Comparison of ENCODE assay signal across 21 cellular contexts in the genomic region with DNA sequence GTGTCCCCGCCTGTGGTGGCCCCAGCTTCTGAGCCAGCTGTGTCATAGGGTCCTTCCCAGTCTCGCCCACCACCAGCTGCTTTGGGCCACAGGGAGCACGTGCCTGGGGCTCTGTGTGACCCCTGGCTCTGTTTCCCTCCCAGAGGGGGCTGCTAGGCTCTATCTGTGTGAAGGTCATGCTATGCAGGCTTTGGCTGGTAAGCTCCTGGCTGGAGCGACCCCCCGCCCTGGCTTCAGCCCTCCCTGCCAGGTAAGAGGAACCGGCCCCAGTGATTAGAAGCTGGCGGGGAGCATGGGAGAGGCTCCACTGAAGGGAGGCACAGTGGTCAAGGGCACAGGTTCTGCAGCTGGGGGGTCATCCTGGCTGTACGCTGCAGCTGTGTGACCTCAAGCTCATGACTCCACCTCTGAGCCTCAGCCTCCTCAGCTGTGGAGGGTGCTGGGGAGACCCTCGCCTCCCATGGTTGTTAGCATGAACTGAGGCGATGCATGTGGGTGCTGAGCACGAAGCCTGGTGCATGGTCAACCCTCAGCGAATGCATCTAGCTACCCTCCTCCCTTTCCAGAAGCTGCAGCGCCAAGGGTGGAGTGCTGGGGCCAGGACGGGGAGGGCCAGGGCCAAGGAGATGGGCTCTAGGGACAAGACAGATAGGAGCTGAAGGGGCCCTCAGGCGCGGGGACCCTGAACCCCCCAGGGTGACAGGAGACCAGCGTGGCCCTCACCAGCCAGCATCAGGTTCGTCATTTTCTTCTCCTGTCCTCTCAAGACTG.
DNase-seq lines count a peak whose midpoint lies in the region; FAIRE-seq and TF ChIP-seq lines count a peak whose summit lies in the region.
"Had no signal": no experiment of that assay in that cellular context is flagged by ENCODE, and none has a peak within 500 bp of the region (broad histone marks: within the 10 kb centered on the region; RNA-seq: fewer than 3 reads in every experiment).

No MANE protein-coding gene starts in this region.

- H4K91ac ChIP-seq in H9 (ENCODE audit: insufficient read length, low read depth, low read length), result no peak overlapping the region

- H3K9me3 ChIP-seq in kidney (ENCODE audit: control insufficient read depth in 1 of 2, low read length in 2 of 2), result no peaks in the 10 kb centered on the region
- H3K9me3 ChIP-seq in H9 (ENCODE audit: control insufficient read depth, low read depth, low read length), result no peaks in the 10 kb centered on the region

- H3K4me3 ChIP-seq in kidney (ENCODE audit: low read length in 2 of 2), result no peak overlapping the region

- no peak overlapping the region for H3K4me2 ChIP-seq in H9 (ENCODE audit: insufficient read depth, insufficient read length, low read length)

- H2BK12ac ChIP-seq in H9 (ENCODE audit: insufficient read length, low read depth, low read length), result no peak overlapping the region

- H3K4me1 ChIP-seq in kidney (ENCODE audit: control insufficient read depth in 1 of 2, insufficient read depth in 1 of 2, low read depth in 1 of 2, low read length in 2 of 2), result no peaks in the 10 kb centered on the region
- H3K4me1 ChIP-seq in H9 (ENCODE audit: insufficient read depth, low read length), result no peaks in the 10 kb centered on the region

- H3K27ac ChIP-seq in kidney (ENCODE audit: low read depth in 2 of 2, low read length in 2 of 2) (no peak overlapping the region), H9 (ENCODE audit: insufficient read length, low read depth, low read length) (no peak overlapping the region)

- H3K23ac ChIP-seq in H9 (ENCODE audit: insufficient read length, low read depth, low read length), result no peak overlapping the region

- no peak overlapping the region for H3K4me3 Mint-ChIP-seq in activated CD4-positive, alpha-beta memory T cell treated with anti-CD3 and anti-CD28 coated beads, Interleukin-2, amount 10 ng/mL, durations not matched to agents 7 days and 5 days
- no peak overlapping the region for H3K4me3 Mint-ChIP-seq in activated CD4-positive, alpha-beta memory T cell treated with anti-CD3 and anti-CD28 coated beads for 36 hours
- no peak overlapping the region for H3K4me3 Mint-ChIP-seq in H9
- H3K4me3 Mint-ChIP-seq: HFFc6 had no signal

- H2AFZ ChIP-seq in H9 (ENCODE audit: low read length), result no peak overlapping the region

- H3K27ac Mint-ChIP-seq in activated CD4-positive, alpha-beta memory T cell treated with anti-CD3 and anti-CD28 coated beads, Interleukin-2, amount 10 ng/mL, durations not matched to agents 7 days and 5 days, result no peak overlapping the region
- no peak overlapping the region for H3K27ac Mint-ChIP-seq in activated CD4-positive, alpha-beta memory T cell treated with anti-CD3 and anti-CD28 coated beads for 36 hours
- peak overlapping the region in 1 of 3 experiments; percentile 68; a peak in 1 of 7 replicates for H3K27ac Mint-ChIP-seq in H9
- H3K27ac Mint-ChIP-seq: HFFc6 had no signal

- H3K18ac ChIP-seq in H9 (ENCODE audit: insufficient read length, low read depth, low read length), result no peak overlapping the region

- no peak overlapping the region for H2BK20ac ChIP-seq in H9 (ENCODE audit: low read depth, low read length, poor library complexity, severe bottlenecking)

- H4K20me1 ChIP-seq in H9 (ENCODE audit: control insufficient read depth, insufficient read depth, insufficient read length), result no peaks in the 10 kb centered on the region

- H3K9me3 Mint-ChIP-seq in activated CD4-positive, alpha-beta memory T cell treated with anti-CD3 and anti-CD28 coated beads, Interleukin-2, amount 10 ng/mL, durations not matched to agents 7 days and 5 days, result no peaks in the 10 kb centered on the region
- no peaks in the 10 kb centered on the region for H3K9me3 Mint-ChIP-seq in activated CD4-positive, alpha-beta memory T cell treated with anti-CD3 and anti-CD28 coated beads for 36 hours
- H3K9me3 Mint-ChIP-seq in H9, result no peaks in the 10 kb centered on the region; a peak in 1 of 5 replicates
- H3K9me3 Mint-ChIP-seq: HFFc6 had no signal

- H4K5ac ChIP-seq in H9 (ENCODE audit: insufficient read length, low read depth, low read length), result no peak overlapping the region

- no peaks in the 10 kb centered on the region for H3K79me1 ChIP-seq in H9 (ENCODE audit: insufficient read depth, low read depth, low read length, poor library complexity, severe bottlenecking)

- no peak overlapping the region for H3T11ph ChIP-seq in H9 (ENCODE audit: low read length)

- peaks cover 1% of the 10 kb centered on the region for H3K27me3 Mint-ChIP-seq in activated CD4-positive, alpha-beta memory T cell treated with anti-CD3 and anti-CD28 coated beads, Interleukin-2, amount 10 ng/mL, durations not matched to agents 7 days and 5 days
- H3K27me3 Mint-ChIP-seq in activated CD4-positive, alpha-beta memory T cell treated with anti-CD3 and anti-CD28 coated beads for 36 hours, result peaks cover 4% of the 10 kb centered on the region
- H3K27me3 Mint-ChIP-seq in H9 (ENCODE audit: low read depth), result peaks cover 25% of the 10 kb centered on the region

- H2BK120ac ChIP-seq in H9 (ENCODE audit: low read depth, low read length, poor library complexity, severe bottlenecking), result no peak overlapping the region

- POLR2A ChIA-PET in activated CD4-positive, alpha-beta memory T cell treated with anti-CD3 and anti-CD28 coated beads, Interleukin-2, amount 10 ng/mL, durations not matched to agents 7 days and 5 days (lab: Charles Lee), result no interaction called here
- POLR2A ChIA-PET in activated CD4-positive, alpha-beta memory T cell treated with anti-CD3 and anti-CD28 coated beads for 36 hours (lab: Charles Lee), result no interaction called here

- no peak for TF ChIP-seq CTCF in kidney (IDR thresholded peaks at IDR 0.05; ENCODE audit: borderline replicate concordance, extremely low read depth, insufficient read depth)
- TF ChIP-seq CTCF in H9 (conservative IDR thresholded peaks at IDR 0.05), result no peak

- no peak overlapping the region for H2AK5ac ChIP-seq in H9 (ENCODE audit: insufficient read length, low read length)

- DNase-seq in activated CD4-positive, alpha-beta memory T cell treated with anti-CD3 and anti-CD28 coated beads, Interleukin-2, amount 10 ng/mL, durations not matched to agents 7 days and 5 days, result peak; percentile 7
- DNase-seq in activated CD4-positive, alpha-beta memory T cell treated with anti-CD3 and anti-CD28 coated beads for 36 hours, result no peak
- DNase-seq in D341Med (ENCODE audit: low spot score), result peak; percentile 17
- DNase-seq in kidney, result peak; percentile 46
- peak; percentile 66 for DNase-seq in posterior vena cava (ENCODE audit: low spot score)
- DNase-seq in OCI-M2 (lab: John Stamatoyannopoulos, UW; ENCODE audit: unreplicated experiment), result no peak
- no peak for DNase-seq in amniotic stem cell (lab: John Stamatoyannopoulos, UW)
- no peak for DNase-seq in H9
- DNase-seq: 8988T, C1 segment of cervical spinal cord, GDM1, GOT3, HFFc6, KG1, NCI-H1436, NCI-H2029, NCI-H748 treated with DMSO at 0.1 percent for 48 hours, OCI-M1, RPMI8226 had no signal

- intact Hi-C loops in activated CD4-positive, alpha-beta memory T cell treated with anti-CD3 and anti-CD28 coated beads for 36 hours (cut with micrococcal nuclease), result no loop called here
- intact Hi-C loops in kidney (cut with DNase I), result no loop called here
- intact Hi-C loops in posterior vena cava (cut with DNase I), result no loop called here

- no peak overlapping the region for H2BK15ac ChIP-seq in H9 (ENCODE audit: low read depth, low read length)

- H3K9ac ChIP-seq in kidney (ENCODE audit: low read length in 2 of 2), result no peak overlapping the region
- H3K9ac ChIP-seq in H9 (ENCODE audit: extremely low read depth, insufficient read length, low read length), result no peak overlapping the region

- H3K79me2 ChIP-seq in H9 (ENCODE audit: insufficient read depth, low read length), result no peaks in the 10 kb centered on the region

- H4K8ac ChIP-seq in H9 (replicated peaks; ENCODE audit: insufficient read length, low read depth, low read length), result no peak overlapping the region

- no peak for FAIRE-seq in kidney (lab: Jason Lieb, UNC)
- FAIRE-seq: GM12891, HepG2 had no signal

- H3K23me2 ChIP-seq in H9 (ENCODE audit: insufficient read length, low read depth, low read length, poor library complexity, severe bottlenecking), result no peaks in the 10 kb centered on the region

- H3K36me3 Mint-ChIP-seq in activated CD4-positive, alpha-beta memory T cell treated with anti-CD3 and anti-CD28 coated beads, Interleukin-2, amount 10 ng/mL, durations not matched to agents 7 days and 5 days (ENCODE audit: low read depth), result no peaks in the 10 kb centered on the region
- H3K36me3 Mint-ChIP-seq in activated CD4-positive, alpha-beta memory T cell treated with anti-CD3 and anti-CD28 coated beads for 36 hours, result no peaks in the 10 kb centered on the region
- H3K36me3 Mint-ChIP-seq in H9 (ENCODE audit: insufficient read depth in 1 of 3, low read depth in 3 of 3), result no peaks in the 10 kb centered on the region; a peak in 2 of 7 replicates

- H3K27me3 ChIP-seq in H9 (ENCODE audit: insufficient read depth, low read length), result no peaks in the 10 kb centered on the region; the same call in 1 of the 2 replicates

- CTCF ChIA-PET in activated CD4-positive, alpha-beta memory T cell treated with anti-CD3 and anti-CD28 coated beads, Interleukin-2, amount 10 ng/mL, durations not matched to agents 7 days and 5 days (lab: Charles Lee), result no interaction called here
- CTCF ChIA-PET in activated CD4-positive, alpha-beta memory T cell treated with anti-CD3 and anti-CD28 coated beads for 36 hours (lab: Charles Lee), result no interaction called here

- no peaks in the 10 kb centered on the region for H3K4me1 Mint-ChIP-seq in activated CD4-positive, alpha-beta memory T cell treated with anti-CD3 and anti-CD28 coated beads, Interleukin-2, amount 10 ng/mL, durations not matched to agents 7 days and 5 days
- H3K4me1 Mint-ChIP-seq in activated CD4-positive, alpha-beta memory T cell treated with anti-CD3 and anti-CD28 coated beads for 36 hours (ENCODE audit: low read depth), result no peaks in the 10 kb centered on the region
- peaks cover 0 to 5% of the 10 kb centered on the region in 2 experiments; a peak in 1 of 4 replicates for H3K4me1 Mint-ChIP-seq in H9

- H3K4ac ChIP-seq in H9 (ENCODE audit: low read depth, low read length), result no peak overlapping the region

- no peaks in the 10 kb centered on the region for H3K36me3 ChIP-seq in kidney (ENCODE audit: control insufficient read depth in 1 of 2, insufficient read depth in 2 of 2, low read length in 2 of 2)

- no peak overlapping the region for H3K14ac ChIP-seq in H9 (ENCODE audit: insufficient read depth, low read length)

- H3K56ac ChIP-seq in H9 (ENCODE audit: insufficient read length, low read depth, low read length), result no peak overlapping the region

- WGBS in H9 (ENCODE audit: extremely low coverage, insufficient read length, low lambda C conversion rate), result no CpG with 5 or more reads among the region's 18 CpGs

- no peak overlapping the region for H2BK5ac ChIP-seq in H9 (ENCODE audit: insufficient read length, low read length)

Comparison
In these comparisons a context has a peak if more than half of its experiments do, and no peak if none do; other contexts are left out.
1. DNase-seq: peak in activated CD4-positive, alpha-beta memory T cell treated with anti-CD3 and anti-CD28 coated beads, Interleukin-2, amount 10 ng/mL, durations not matched to agents 7 days and 5 days (single experiment), D341Med (single experiment), kidney (single experiment) and posterior vena cava (single experiment); none in activated CD4-positive, alpha-beta memory T cell treated with anti-CD3 and anti-CD28 coated beads for 36 hours (single experiment), OCI-M2 (single experiment), amniotic stem cell (single experiment) and H9 (single experiment).